Comparison of ENCODE assay signal across 28 cellular contexts in genomic region chr11:70384486-70385152, GRCh38. TPM values are rescaled to one million over a fixed set of nuclear protein-coding genes. Genes with fewer than 3 reads are reported as not detected.
DNase-seq lines count a peak whose midpoint lies in the region; ATAC-seq and TF ChIP-seq lines count a peak whose summit lies in the region.
"Had no signal": no experiment of that assay in that cellular context is flagged by ENCODE, and none has a peak within 500 bp of the region (broad histone marks: within the 10 kb centered on the region; RNA-seq: fewer than 3 reads in every experiment).

No MANE protein-coding gene starts in this region.

- no peak overlapping the region for H2BK15ac ChIP-seq in H9 (ENCODE audit: low read depth, low read length)

- H3K23ac ChIP-seq in H9 (ENCODE audit: insufficient read length, low read depth, low read length), result no peak overlapping the region

- H3K27ac Mint-ChIP-seq in H9 (peak overlapping the region; percentile 38 to 65 (median 55); a peak in 6 of 7 replicates), WTC11 (peak overlapping the region; percentile 94), endothelial cell (ENCODE audit: unreplicated experiment) (peak overlapping the region; percentile 20), progenitor cell of endocrine pancreas (peak overlapping the region; percentile 64)
- H3K27ac Mint-ChIP-seq in activated CD4-positive, alpha-beta memory T cell treated with anti-CD3 and anti-CD28 coated beads, Interleukin-2, amount 10 ng/mL, durations not matched to agents 7 days and 5 days, result no peak overlapping the region
- H3K27ac Mint-ChIP-seq: T-helper 17 cell had no signal

- H3K36me3 Mint-ChIP-seq in H9 (ENCODE audit: insufficient read depth in 1 of 3, low read depth in 3 of 3), result peaks cover 12 to 54% (median 25%) of the 10 kb centered on the region in 3 experiments; a peak in 6 of 7 replicates
- peaks cover 33% of the 10 kb centered on the region for H3K36me3 Mint-ChIP-seq in WTC11
- peaks cover 14% of the 10 kb centered on the region for H3K36me3 Mint-ChIP-seq in endothelial cell (ENCODE audit: low read depth, unreplicated experiment)
- H3K36me3 Mint-ChIP-seq in progenitor cell of endocrine pancreas (ENCODE audit: insufficient read depth), result peaks cover 11% of the 10 kb centered on the region
- peaks cover 24% of the 10 kb centered on the region for H3K36me3 Mint-ChIP-seq in activated CD4-positive, alpha-beta memory T cell treated with anti-CD3 and anti-CD28 coated beads, Interleukin-2, amount 10 ng/mL, durations not matched to agents 7 days and 5 days (ENCODE audit: low read depth)

- no peak overlapping the region for H2BK120ac ChIP-seq in H9 (ENCODE audit: low read depth, low read length, poor library complexity, severe bottlenecking)

- no peaks in the 10 kb centered on the region for H3K27me3 ChIP-seq in H9 (ENCODE audit: insufficient read depth, low read length)
- H3K27me3 ChIP-seq: gastrocnemius medialis, hepatocyte had no signal

- H2AK5ac ChIP-seq in H9 (ENCODE audit: insufficient read length, low read length), result no peak overlapping the region

- no peaks in the 10 kb centered on the region for H3K9me3 ChIP-seq in H9 (ENCODE audit: control insufficient read depth, low read depth, low read length)
- H3K9me3 ChIP-seq: gastrocnemius medialis had no signal

- H3K4me1 Mint-ChIP-seq in H9 (peaks cover 23 to 25% of the 10 kb centered on the region in 2 experiments), WTC11 (peaks cover 52% of the 10 kb centered on the region), endothelial cell (ENCODE audit: unreplicated experiment) (peaks cover 3% of the 10 kb centered on the region), progenitor cell of endocrine pancreas (ENCODE audit: low read depth) (no peaks in the 10 kb centered on the region)
- H3K4me1 Mint-ChIP-seq in activated CD4-positive, alpha-beta memory T cell treated with anti-CD3 and anti-CD28 coated beads, Interleukin-2, amount 10 ng/mL, durations not matched to agents 7 days and 5 days, result no peaks in the 10 kb centered on the region

- no peak overlapping the region for H2BK20ac ChIP-seq in H9 (ENCODE audit: low read depth, low read length, poor library complexity, severe bottlenecking)

- H4K91ac ChIP-seq in H9 (ENCODE audit: insufficient read length, low read depth, low read length), result no peak overlapping the region

- no peak overlapping the region for H3T11ph ChIP-seq in H9 (ENCODE audit: low read length)

- TF ChIP-seq CTCF in H9 (conservative IDR thresholded peaks at IDR 0.05) (no peak), WTC11 (IDR thresholded peaks at IDR 0.05) (no peak), endothelial cell (IDR thresholded peaks at IDR 0.05; ENCODE audit: unreplicated experiment) (no peak), progenitor cell of endocrine pancreas (IDR thresholded peaks at IDR 0.05; ENCODE audit: unreplicated experiment) (no peak)

- H3K4me2 ChIP-seq in H9 (ENCODE audit: insufficient read depth, insufficient read length, low read length), result no peak overlapping the region
- H3K4me2 ChIP-seq: hepatocyte, smooth muscle cell had no signal

- H3K14ac ChIP-seq in H9 (ENCODE audit: insufficient read depth, low read length), result no peak overlapping the region

- no peak overlapping the region for H4K8ac ChIP-seq in H9 (replicated peaks; ENCODE audit: insufficient read length, low read depth, low read length)

- no CpG with 5 or more reads among the region's 21 CpGs for WGBS in H9 (ENCODE audit: extremely low coverage, insufficient read length, low lambda C conversion rate)

- H3K27me3 Mint-ChIP-seq in H9 (ENCODE audit: low read depth) (no peaks in the 10 kb centered on the region), WTC11 (ENCODE audit: low read depth) (no peaks in the 10 kb centered on the region), endothelial cell (ENCODE audit: unreplicated experiment) (peaks cover 8% of the 10 kb centered on the region), progenitor cell of endocrine pancreas (no peaks in the 10 kb centered on the region)
- peaks cover 6% of the 10 kb centered on the region for H3K27me3 Mint-ChIP-seq in activated CD4-positive, alpha-beta memory T cell treated with anti-CD3 and anti-CD28 coated beads, Interleukin-2, amount 10 ng/mL, durations not matched to agents 7 days and 5 days
- H3K27me3 Mint-ChIP-seq: T-helper 17 cell had no signal

- no peak overlapping the region for H2BK12ac ChIP-seq in H9 (ENCODE audit: insufficient read length, low read depth, low read length)

- no peak overlapping the region for H2BK5ac ChIP-seq in H9 (ENCODE audit: insufficient read length, low read length)

- H3K4me3 Mint-ChIP-seq in H9, result no peak overlapping the region
- H3K4me3 Mint-ChIP-seq in WTC11, result no peak overlapping the region
- no peak overlapping the region for H3K4me3 Mint-ChIP-seq in endothelial cell (ENCODE audit: unreplicated experiment)
- H3K4me3 Mint-ChIP-seq in progenitor cell of endocrine pancreas (ENCODE audit: low read depth), result no peak overlapping the region
- no peak overlapping the region for H3K4me3 Mint-ChIP-seq in activated CD4-positive, alpha-beta memory T cell treated with anti-CD3 and anti-CD28 coated beads, Interleukin-2, amount 10 ng/mL, durations not matched to agents 7 days and 5 days
- H3K4me3 Mint-ChIP-seq: T-helper 17 cell had no signal

- ATAC-seq in WTC11 (no peak), HG03571 (IDR thresholded peaks at IDR 0.05; ENCODE audit: unreplicated experiment) (no peak), GM19023 (IDR thresholded peaks at IDR 0.05; ENCODE audit: unreplicated experiment) (no peak)
- ATAC-seq: gastrocnemius medialis, left cardiac atrium, T-helper 17 cell had no signal

- H2AFZ ChIP-seq in H9 (ENCODE audit: low read length), result no peak overlapping the region
- H2AFZ ChIP-seq: hepatocyte had no signal

- POLR2A ChIA-PET in WTC11 (lab: Charles Lee), result interaction anchor here (0.7 kb wide), 1 partner anchor 532 kb away, joined by 3 read pairs; no protein-coding TSS in a partner anchor
- POLR2A ChIA-PET in activated CD4-positive, alpha-beta memory T cell treated with anti-CD3 and anti-CD28 coated beads, Interleukin-2, amount 10 ng/mL, durations not matched to agents 7 days and 5 days (lab: Charles Lee), result no interaction called here

- H3K9me3 Mint-ChIP-seq in H9 (no peaks in the 10 kb centered on the region), WTC11 (no peaks in the 10 kb centered on the region), endothelial cell (ENCODE audit: unreplicated experiment) (no peaks in the 10 kb centered on the region), progenitor cell of endocrine pancreas (ENCODE audit: low read depth) (no peaks in the 10 kb centered on the region)
- H3K9me3 Mint-ChIP-seq in activated CD4-positive, alpha-beta memory T cell treated with anti-CD3 and anti-CD28 coated beads, Interleukin-2, amount 10 ng/mL, durations not matched to agents 7 days and 5 days, result no peaks in the 10 kb centered on the region

- no peak overlapping the region for H3K27ac ChIP-seq in H9 (ENCODE audit: insufficient read length, low read depth, low read length)
- H3K27ac ChIP-seq: C4-2B, gastrocnemius medialis, hepatocyte had no signal

- H3K4me1 ChIP-seq in H9 (ENCODE audit: insufficient read depth, low read length), result peaks cover 9% of the 10 kb centered on the region; the same call in 1 of the 2 replicates

- no peaks in the 10 kb centered on the region for H4K20me1 ChIP-seq in H9 (ENCODE audit: control insufficient read depth, insufficient read depth, insufficient read length)

- CTCF ChIA-PET in WTC11 (lab: Charles Lee), result no interaction called here
- CTCF ChIA-PET in activated CD4-positive, alpha-beta memory T cell treated with anti-CD3 and anti-CD28 coated beads, Interleukin-2, amount 10 ng/mL, durations not matched to agents 7 days and 5 days (lab: Charles Lee), result no interaction called here

- no peak overlapping the region for H3K9ac ChIP-seq in H9 (ENCODE audit: extremely low read depth, insufficient read length, low read length)

- no peak overlapping the region for H4K5ac ChIP-seq in H9 (ENCODE audit: insufficient read length, low read depth, low read length)

- H3K4ac ChIP-seq in H9 (ENCODE audit: low read depth, low read length), result no peak overlapping the region

- H3K23me2 ChIP-seq in H9 (ENCODE audit: insufficient read length, low read depth, low read length, poor library complexity, severe bottlenecking), result no peaks in the 10 kb centered on the region

- no peak overlapping the region for H3K18ac ChIP-seq in H9 (ENCODE audit: insufficient read length, low read depth, low read length)

- no peaks in the 10 kb centered on the region for H3K79me2 ChIP-seq in H9 (ENCODE audit: insufficient read depth, low read length)
- H3K79me2 ChIP-seq: hepatocyte had no signal

- H3K56ac ChIP-seq in H9 (ENCODE audit: insufficient read length, low read depth, low read length), result no peak overlapping the region

- H3K79me1 ChIP-seq in H9 (ENCODE audit: insufficient read depth, low read depth, low read length, poor library complexity, severe bottlenecking), result no peaks in the 10 kb centered on the region

- DNase-seq in H9, result no peak
- no peak for DNase-seq in WTC11 (ENCODE audit: low spot score)
- no peak for DNase-seq in endothelial cell (ENCODE audit: low spot score)
- DNase-seq in progenitor cell of endocrine pancreas (ENCODE audit: low spot score, unreplicated experiment), result no peak
- DNase-seq in ureter (ENCODE audit: low spot score), result no peak
- DNase-seq in activated CD4-positive, alpha-beta memory T cell treated with anti-CD3 and anti-CD28 coated beads, Interleukin-2, amount 10 ng/mL, durations not matched to agents 7 days and 5 days, result no peak
- DNase-seq: activated CD4-positive, alpha-beta T cell treated with anti-CD3 and anti-CD28 coated beads for 48 hours; activated naive CD4-positive, alpha-beta T cell; activated T-cell treated with anti-CD3 and anti-CD28 coated beads, Interleukin-2, amount 50 U/mL, for 48 hours; Calu3; DND-41; gastrocnemius medialis; Karpas-422; left cardiac atrium; mammary epithelial cell; MV-4-11; NCI-H1436 treated with DMSO at 0.1 percent for 48 hours; NCI-H2107; NCI-H446 treated with DMSO at 0.1 percent for 48 hours; NCI-H82; retina; stimulated activated CD4-positive, alpha-beta T cell treated with anti-CD3 and anti-CD28 coated beads, Interleukin-1b, Interleukin-23, amount 100 ng/mL, for 48 hours; T-helper 17 cell had no signal

RNA-seq across cellular contexts. Expression of gene CTTN, which starts 13.7 kb away (rescaled TPM):
- total RNA-seq in H9 (2021) (224 and 226 TPM in 2 replicates), WTC11 (2021) (216 to 281 TPM (median 222 TPM) in 3 replicates), endothelial cell (ENCODE audit: unreplicated experiment) (458 TPM), progenitor cell of endocrine pancreas (239 and 244 TPM in 2 replicates), ureter (371 TPM)
- total RNA-seq in activated CD4-positive, alpha-beta memory T cell treated with anti-CD3 and anti-CD28 coated beads, Interleukin-2, amount 10 ng/mL, durations not matched to agents 7 days and 5 days, result 1 to 10 TPM; 1.7 to 1.9 TPM

Comparison
In these comparisons a context has a peak if more than half of its experiments do, and no peak if none do; other contexts are left out.
1. RNA of gene CTTN, which starts 13.7 kb away (total RNA-seq): 458 TPM in endothelial cell (single experiment), 371 TPM in ureter (single experiment), 216 to 281 TPM in WTC11, 239 to 244 TPM in progenitor cell of endocrine pancreas and 224 to 226 TPM in H9; 1.7 to 1.9 TPM in activated CD4-positive, alpha-beta memory T cell treated with anti-CD3 and anti-CD28 coated beads, Interleukin-2, amount 10 ng/mL, durations not matched to agents 7 days and 5 days; every median in the first group is over 10 times any median in the second.